ENCODE assay signal across 1 cellular context in the genomic region with DNA sequence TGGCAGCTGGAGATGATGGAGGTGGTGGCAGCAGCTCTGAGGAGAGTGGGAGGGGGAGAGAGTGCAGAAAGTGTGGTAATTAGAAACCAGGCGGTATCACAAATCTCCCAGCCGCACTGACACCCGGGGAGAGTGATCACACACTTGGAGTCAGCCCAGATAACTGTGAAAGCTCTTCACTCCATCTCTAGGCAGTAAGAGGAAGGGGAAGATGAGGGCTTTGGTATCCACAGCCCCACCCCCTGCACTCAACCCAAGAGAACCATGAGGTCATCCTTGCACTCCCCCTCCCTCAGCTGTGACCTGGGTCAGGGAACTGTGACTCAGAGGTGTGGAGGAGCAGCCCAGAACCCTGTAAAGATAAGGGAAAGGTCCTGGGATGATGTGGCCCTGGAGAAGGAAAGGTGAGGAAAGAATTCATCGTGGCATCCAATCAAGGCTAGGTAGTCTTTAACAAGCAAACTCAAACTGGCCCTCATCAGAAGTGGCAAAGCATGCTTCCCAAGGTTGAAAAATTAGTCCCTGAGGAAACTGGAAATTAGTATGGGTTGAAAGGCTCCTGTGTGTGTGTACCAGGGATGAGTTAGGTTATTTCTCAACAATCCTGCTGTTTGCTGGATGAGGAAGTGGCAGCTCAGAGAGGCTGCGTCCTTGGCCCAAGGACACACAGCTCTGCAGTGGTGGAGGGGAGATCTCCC.
TF ChIP-seq lines count a peak whose summit lies in the region.

No MANE protein-coding gene starts in this region.

TF ChIP-seq in H1, 55 proteins besides CTCF, POLR2A, EP300 and RAD21:
- no peak for TF ChIP-seq EZH2 (IDR thresholded peaks at IDR 0.05; ENCODE audit: low read depth, low read length, severe bottlenecking)
- TF ChIP-seq JUND (IDR thresholded peaks at IDR 0.05; ENCODE audit: low read length), result peak; percentile 22; the same call in 1 of the 2 replicates
- no peak for TF ChIP-seq SIRT6 (IDR thresholded peaks at IDR 0.05; ENCODE audit: low read length)
